Comparison of ENCODE assay signal across 8 cellular contexts in the genomic region with DNA sequence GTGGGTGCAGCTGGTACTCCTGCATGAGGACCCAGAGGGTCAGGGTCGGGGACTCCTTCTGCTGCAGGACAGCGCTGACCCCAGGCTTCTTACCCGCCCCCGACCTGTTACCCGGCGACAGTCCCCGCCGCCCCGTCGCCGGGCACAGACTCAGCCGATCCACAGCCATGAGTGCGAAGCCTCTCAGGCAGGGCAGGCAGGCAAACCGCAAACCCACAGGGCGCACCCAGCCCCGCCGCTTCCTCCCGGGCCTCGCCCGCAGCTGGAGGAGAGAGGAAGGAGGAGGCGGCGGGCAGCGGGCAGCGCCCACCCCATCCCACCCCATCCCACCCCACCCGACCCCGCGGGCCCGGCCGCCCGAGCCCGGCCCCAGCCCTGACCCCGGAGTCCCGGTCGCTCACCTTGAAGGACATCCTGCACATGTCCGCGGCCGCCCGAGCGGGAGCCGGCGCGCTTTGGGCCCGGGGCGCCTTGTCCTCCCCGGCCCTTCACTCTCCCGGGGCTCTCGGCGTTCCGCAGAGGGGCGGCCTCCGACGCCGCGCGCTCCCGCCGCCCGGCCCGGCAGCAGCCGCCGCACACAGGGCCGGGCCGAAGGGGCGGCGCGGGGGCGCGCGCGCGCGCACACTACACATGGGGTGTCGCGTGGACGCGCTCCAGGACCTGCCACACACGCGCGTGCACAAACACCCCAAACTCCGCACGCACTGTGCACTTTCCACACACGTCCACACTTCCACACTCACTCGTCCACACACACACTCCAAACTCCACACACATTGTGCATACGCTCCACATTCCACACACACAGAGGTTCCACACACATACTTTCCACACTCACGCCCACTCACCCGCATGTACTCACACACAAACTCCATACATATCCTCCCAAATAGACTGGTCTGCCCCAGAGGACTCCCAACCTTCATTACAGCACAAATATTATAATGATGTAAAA. TPM values are rescaled to one million over a fixed set of nuclear protein-coding genes. Genes with fewer than 3 reads are reported as not detected.
A peak's percentile ranks its signal among the peaks of the same experiment; 100 is the strongest.
DNase-seq lines count a peak whose midpoint lies in the region; TF ChIP-seq lines count a peak whose summit lies in the region.

Gene ANKRD29, minus strand, starts transcription at position 603 of the 955 bp plus-strand sequence. Its CDS starts 181 bp downstream, at position 422.

- H3K9me3 ChIP-seq in liver (ENCODE audit: control insufficient read depth in 4 of 4, low read length in 3 of 4) = no peaks in the 10 kb centered on the region

- DNase-seq in EH (ENCODE audit: low read depth) = peak; percentile 52
- DNase-seq in HuH-7 (ENCODE audit: low spot score) = peak; percentile 64
- peak; percentile 63 for DNase-seq in activated CD4-positive, CD25-positive, alpha-beta regulatory T cell treated with anti-CD3 and anti-CD28 coated beads, Interleukin-2, amount 50 U/mL, for 72 hours
- no peak for DNase-seq in coronary artery (ENCODE audit: low spot score)
- DNase-seq in stimulated activated CD4-positive, alpha-beta T cell treated with anti-CD3 and anti-CD28 coated beads, TNF-alpha, amount 100 ng/mL, for 24 hours (ENCODE audit: low read depth in 3 of 3) = peak; percentile 1 to 44 (median 15)
- DNase-seq in dedifferentiated amniotic fluid mesenchymal stem cell (ENCODE audit: extremely low spot score) = no peak
- no peak for DNase-seq in foreskin melanocyte

- no peak for TF ChIP-seq RAD21 in liver (IDR thresholded peaks at IDR 0.05)

- 2% methylated on average over 86 of the region's 86 CpGs for WGBS in liver

- peaks cover 0 to 14% (median 8%) of the 10 kb centered on the region in 4 donors for H3K4me1 ChIP-seq in liver (ENCODE audit: control insufficient read depth in 4 of 4, insufficient read depth in 4 of 4, low read length in 3 of 4)

- H3K9ac ChIP-seq in liver (ENCODE audit: low read depth in 1 of 2, low read length in 2 of 2) = no peak within 1 kb of the TSS

- peaks cover 0 to 7% (median 0%) of the 10 kb centered on the region in 4 donors for H3K27me3 ChIP-seq in liver (ENCODE audit: control insufficient read depth in 4 of 4, insufficient read depth in 4 of 4, low read length in 3 of 4)

- no peak for TF ChIP-seq CTCF in coronary artery (IDR thresholded peaks at IDR 0.05)
- TF ChIP-seq CTCF in liver (IDR thresholded peaks at IDR 0.05; ENCODE audit: low read depth, low read length, missing input control) = no peak

- H3K36me3 ChIP-seq in liver (ENCODE audit: control insufficient read depth in 4 of 4, insufficient read depth in 3 of 4, low read depth in 1 of 4, low read length in 3 of 4) = no peaks in the 10 kb centered on the region

- H3K4me3 ChIP-seq in coronary artery = peak within 1 kb of the TSS; percentile 75
- peak within 1 kb of the TSS; percentile 62 to 77 (median 75) for H3K4me3 ChIP-seq in liver (ENCODE audit: low read depth in 1 of 3, low read length in 3 of 3)

- H3K27ac ChIP-seq in coronary artery = peak within 1 kb of the TSS in 1 of 2 donors; percentile 70
- no peak within 1 kb of the TSS for H3K27ac ChIP-seq in liver (ENCODE audit: low read depth in 1 of 2, low read length in 2 of 2)

TF ChIP-seq in liver, 16 proteins besides CTCF, POLR2A, EP300 and RAD21:
- TF ChIP-seq YY1 (IDR thresholded peaks at IDR 0.05) (no peak), RXRA (IDR thresholded peaks at IDR 0.05) (no peak), GABPA (IDR thresholded peaks at IDR 0.05 in 1 of 2, conservative IDR thresholded peaks at IDR 0.05 in 1 of 2) (no peak), ZBTB33 (IDR thresholded peaks at IDR 0.05) (no peak), FOXA1 (IDR thresholded peaks at IDR 0.05) (no peak), EGR1 (IDR thresholded peaks at IDR 0.05; ENCODE audit: low read depth in 2 of 2) (no peak), REST (IDR thresholded peaks at IDR 0.05) (no peak), HNF4G (IDR thresholded peaks at IDR 0.05) (no peak), JUND (IDR thresholded peaks at IDR 0.05) (no peak)
- TF ChIP-seq, protein P1, sequence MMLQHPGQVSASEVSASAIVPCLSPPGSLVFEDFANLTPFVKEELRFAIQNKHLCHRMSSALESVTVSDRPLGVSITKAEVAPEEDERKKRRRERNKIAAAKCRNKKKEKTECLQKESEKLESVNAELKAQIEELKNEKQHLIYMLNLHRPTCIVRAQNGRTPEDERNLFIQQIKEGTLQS (IDR thresholded peaks at IDR 0.05) = no peak
- TF ChIP-seq, protein P2, sequence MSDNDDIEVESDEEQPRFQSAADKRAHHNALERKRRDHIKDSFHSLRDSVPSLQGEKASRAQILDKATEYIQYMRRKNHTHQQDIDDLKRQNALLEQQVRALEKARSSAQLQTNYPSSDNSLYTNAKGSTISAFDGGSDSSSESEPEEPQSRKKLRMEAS (IDR thresholded peaks at IDR 0.05) = no peak
TF ChIP-seq in liver: peak in this region for 0.

RNA-seq across cellular contexts. Expression of gene ANKRD29, which starts in this region (rescaled TPM):
- total RNA-seq in liver = under 1 TPM; 0.28 to 0.50 TPM
- polyA plus RNA-seq in liver = under 1 TPM; 0.14 to 0.39 TPM

Comparison
In these comparisons a context has a peak if more than half of its experiments do, and no peak if none do; other contexts are left out.
1. DNase-seq: peak in EH (single experiment), HuH-7 (single experiment), activated CD4-positive, CD25-positive, alpha-beta regulatory T cell treated with anti-CD3 and anti-CD28 coated beads, Interleukin-2, amount 50 U/mL, for 72 hours (single experiment) and stimulated activated CD4-positive, alpha-beta T cell treated with anti-CD3 and anti-CD28 coated beads, TNF-alpha, amount 100 ng/mL, for 24 hours (3 of 3); none in coronary artery (single experiment), dedifferentiated amniotic fluid mesenchymal stem cell (single experiment) and foreskin melanocyte (single experiment).